ENCODE assay signal across 28 cellular contexts in the genomic region with DNA sequence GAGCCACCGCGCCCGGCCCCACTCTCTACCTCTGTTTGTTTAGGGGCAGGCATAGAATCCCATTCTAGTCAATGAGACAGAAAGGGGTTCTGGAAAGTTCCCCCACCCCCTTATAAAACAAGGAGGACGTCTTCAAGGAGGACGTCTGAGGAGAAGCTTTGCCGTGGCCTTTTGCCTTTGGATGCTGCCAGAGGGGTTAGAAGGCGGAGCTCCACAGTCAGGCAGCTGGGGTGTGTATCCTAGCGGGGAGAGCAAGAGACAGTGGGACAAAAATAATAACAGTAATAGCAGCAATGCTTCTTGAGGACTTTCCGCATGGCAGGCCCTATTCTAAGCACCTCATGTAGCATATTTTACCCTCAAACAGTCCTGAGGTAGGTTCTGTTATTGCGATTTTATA.
"Had no signal": no experiment of that assay in that cellular context is flagged by ENCODE, and none has a peak within 500 bp of the region (broad histone marks: within the 10 kb centered on the region; RNA-seq: fewer than 3 reads in every experiment).

No MANE protein-coding gene starts in this region.

- H3K36me3 Mint-ChIP-seq: activated naive CD8-positive, alpha-beta T cell treated with anti-CD3 and anti-CD28 coated beads for 36 hours had no signal

- H3K27ac Mint-ChIP-seq: activated CD4-positive, alpha-beta T cell treated with anti-CD3 and anti-CD28 coated beads for 36 hours; activated CD4-positive, alpha-beta T cell treated with anti-CD3 and anti-CD28 coated beads, Interleukin-2, amount 10 ng/mL, durations not matched to agents 7 days and 5 days; activated CD8-positive, alpha-beta T cell treated with anti-CD3 and anti-CD28 coated beads, Interleukin-2, amount 10 ng/mL, durations not matched to agents 7 days and 5 days; activated naive CD8-positive, alpha-beta T cell treated with anti-CD3 and anti-CD28 coated beads for 36 hours; activated T-helper 1 cell treated with anti-CD3 and anti-CD28 coated beads, Interleukin-12 subunit alpha, Interleukin-12 subunit beta, Interleukin-2, Interleukin-4 antibody, amounts not matched to agents 30 ng/mL and 10 ng/mL and 1 ng/mL, durations not matched to agents 14 hours and 24 hours and 36 hours; T-helper 1 cell treated with Interleukin-12 subunit alpha and Interleukin-12 subunit beta and Interleukin-4 antibody, amounts not matched to agents 30 μg/mL and 1 μg/mL, for 36 hours; T-helper 2 cell treated with Interferon-gamma antibody and Interleukin-4, amounts not matched to agents 5 μg/mL and 100 μg/mL, for 36 hours had no signal

- H3K4me3 Mint-ChIP-seq: activated CD4-positive, alpha-beta T cell treated with anti-CD3 and anti-CD28 coated beads for 36 hours; activated CD4-positive, alpha-beta T cell treated with anti-CD3 and anti-CD28 coated beads, Interleukin-2, amount 10 ng/mL, durations not matched to agents 7 days and 5 days; activated CD8-positive, alpha-beta T cell treated with anti-CD3 and anti-CD28 coated beads, Interleukin-2, amount 10 ng/mL, durations not matched to agents 7 days and 5 days; activated naive CD8-positive, alpha-beta T cell treated with anti-CD3 and anti-CD28 coated beads for 36 hours; activated T-cell treated with anti-CD3 and anti-CD28 coated beads, Interleukin-2, amount 50 U/mL, for 4 hours; activated T-helper 1 cell treated with anti-CD3 and anti-CD28 coated beads, Interleukin-12 subunit alpha, Interleukin-12 subunit beta, Interleukin-2, Interleukin-4 antibody, amounts not matched to agents 30 ng/mL and 10 ng/mL and 1 ng/mL, durations not matched to agents 14 hours and 24 hours and 36 hours; T-helper 1 cell treated with Interleukin-12 subunit alpha and Interleukin-12 subunit beta and Interleukin-4 antibody, amounts not matched to agents 30 μg/mL and 1 μg/mL, for 36 hours; T-helper 2 cell treated with Interferon-gamma antibody and Interleukin-4, amounts not matched to agents 5 μg/mL and 100 μg/mL, for 36 hours had no signal

- ATAC-seq: activated CD4-positive, alpha-beta T cell treated with anti-CD3 and anti-CD28 coated beads for 36 hours; activated CD4-positive, CD25-positive, alpha-beta regulatory T cell treated with anti-CD3 and anti-CD28 coated beads, Interleukin-2, amount 50 U/mL, for 24 hours; activated CD8-positive, alpha-beta T cell treated with anti-CD3 and anti-CD28 coated beads, Interleukin-2, amount 10 ng/mL, durations not matched to agents 7 days and 5 days; activated T-cell treated with anti-CD3 and anti-CD28 coated beads, Interleukin-2, amount 50 U/mL, for 4 hours; Panc1 had no signal

- H3K4me1 Mint-ChIP-seq: activated CD4-positive, alpha-beta T cell treated with anti-CD3 and anti-CD28 coated beads for 36 hours; activated CD4-positive, alpha-beta T cell treated with anti-CD3 and anti-CD28 coated beads, Interleukin-2, amount 10 ng/mL, durations not matched to agents 7 days and 5 days; activated naive CD8-positive, alpha-beta T cell treated with anti-CD3 and anti-CD28 coated beads for 36 hours had no signal

- DNase-seq: activated CD4-positive, alpha-beta T cell treated with anti-CD3 and anti-CD28 coated beads for 36 hours; activated CD4-positive, alpha-beta T cell treated with anti-CD3 and anti-CD28 coated beads, Interleukin-2, amount 10 ng/mL, durations not matched to agents 7 days and 5 days; activated CD4-positive, alpha-beta T cell treated with anti-CD3 and anti-CD28 coated beads, Interleukin-2, amount 50 U/mL, for 48 hours; activated CD8-positive, alpha-beta memory T cell treated with anti-CD3 and anti-CD28 coated beads, Interleukin-2, amount 50 U/mL, for 4 hours; activated CD8-positive, alpha-beta T cell treated with anti-CD3 and anti-CD28 coated beads, Interleukin-2, amount 10 ng/mL, durations not matched to agents 7 days and 5 days; activated effector memory CD4-positive, alpha-beta T cell treated with Interleukin-2 at 50 U/mL for 16 hours; activated naive CD4-positive, alpha-beta T cell; activated naive CD4-positive, alpha-beta T cell treated with anti-CD3 and anti-CD28 coated beads, Interleukin-2, amount 50 U/mL, for 16 hours; activated naive CD8-positive, alpha-beta T cell treated with anti-CD3 and anti-CD28 coated beads for 36 hours; activated T-cell treated with anti-CD3 and anti-CD28 coated beads for 4 hours; activated T-cell treated with anti-CD3 and anti-CD28 coated beads, Interleukin-2, amount 50 U/mL, for 4 hours; amniotic stem cell; aorta; caudate nucleus; cerebellar nuclear complex; NCI-H1105; NCI-H1417 treated with DMSO at 0.1 percent for 48 hours; NCI-H187 treated with DMSO at 0.1 percent for 48 hours; NCI-H2081; NCI-H226; NCI-H524 treated with DMSO at 0.1 percent for 48 hours; SHP77; SK-N-SH had no signal

- H3K27me3 Mint-ChIP-seq: activated CD4-positive, alpha-beta T cell treated with anti-CD3 and anti-CD28 coated beads for 36 hours; activated CD4-positive, alpha-beta T cell treated with anti-CD3 and anti-CD28 coated beads, Interleukin-2, amount 10 ng/mL, durations not matched to agents 7 days and 5 days; activated naive CD8-positive, alpha-beta T cell treated with anti-CD3 and anti-CD28 coated beads for 36 hours had no signal

- H3K9me3 Mint-ChIP-seq: activated CD4-positive, alpha-beta T cell treated with anti-CD3 and anti-CD28 coated beads, Interleukin-2, amount 10 ng/mL, durations not matched to agents 7 days and 5 days; activated naive CD8-positive, alpha-beta T cell treated with anti-CD3 and anti-CD28 coated beads for 36 hours; activated T-cell treated with anti-CD3 and anti-CD28 coated beads, Interleukin-2, amount 50 U/mL, for 4 hours; activated T-helper 1 cell treated with anti-CD3 and anti-CD28 coated beads, Interleukin-12 subunit alpha, Interleukin-12 subunit beta, Interleukin-2, Interleukin-4 antibody, amounts not matched to agents 30 ng/mL and 10 ng/mL and 1 ng/mL, durations not matched to agents 14 hours and 24 hours and 36 hours; T-helper 1 cell treated with Interleukin-12 subunit alpha and Interleukin-12 subunit beta and Interleukin-4 antibody, amounts not matched to agents 30 μg/mL and 1 μg/mL, for 36 hours; T-helper 2 cell treated with Interferon-gamma antibody and Interleukin-4, amounts not matched to agents 5 μg/mL and 100 μg/mL, for 36 hours had no signal
